ENCODE assay signal across 16 cellular contexts in the genomic region with DNA sequence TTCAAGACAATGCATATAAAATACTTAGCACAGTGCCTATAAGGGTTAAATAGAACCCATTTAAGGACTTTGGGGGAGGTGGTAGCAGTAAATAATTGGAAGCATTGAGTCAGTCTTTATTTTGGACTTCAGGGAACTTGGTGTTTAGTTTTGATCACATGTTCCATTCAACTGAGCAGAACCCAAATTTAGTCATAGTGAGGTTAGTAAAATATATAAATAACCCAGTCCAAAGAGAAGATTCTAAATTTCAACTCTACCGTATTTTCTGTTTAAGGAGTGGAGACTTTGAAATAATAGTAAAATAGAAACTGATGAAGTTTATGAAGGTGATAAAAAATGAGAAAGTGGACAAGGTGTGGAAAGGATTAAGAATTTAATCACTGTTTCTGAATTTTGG. TPM values are rescaled to one million over a fixed set of nuclear protein-coding genes. Genes with fewer than 3 reads are reported as not detected.
DNase-seq lines count a peak whose midpoint lies in the region; ATAC-seq, FAIRE-seq and TF ChIP-seq lines count a peak whose summit lies in the region.
"Had no signal": no experiment of that assay in that cellular context is flagged by ENCODE, and none has a peak within 500 bp of the region (broad histone marks: within the 10 kb centered on the region; RNA-seq: fewer than 3 reads in every experiment).

No MANE protein-coding gene starts in this region.

- H3K4me1 Mint-ChIP-seq in Caco-2 (ENCODE audit: low read depth, unreplicated experiment), result no peaks in the 10 kb centered on the region

- POLR2A ChIA-PET in Caco-2 (lab: Charles Lee), result no interaction called here

- intact Hi-C loops in Caco-2 (cut with micrococcal nuclease; ENCODE audit: unreplicated experiment) (no loop called here), mucosa of descending colon (cut with DNase I, micrococcal nuclease) (no loop called here)

- no peak for TF ChIP-seq POLR2A in GM12892 (IDR thresholded peaks at IDR 0.05; ENCODE audit: low read depth, low read length)

- H3K36me3 Mint-ChIP-seq in Caco-2 (ENCODE audit: insufficient read depth, unreplicated experiment), result peaks cover 6% of the 10 kb centered on the region

- no peak for TF ChIP-seq CTCF in GM20000 (IDR thresholded peaks at IDR 0.05; ENCODE audit: extremely low read depth, missing control alignments)
- TF ChIP-seq CTCF in fibroblast of mammary gland (conservative IDR thresholded peaks at IDR 0.05; ENCODE audit: control insufficient read depth, insufficient read depth, low read depth, low read length), result no peak
- no peak for TF ChIP-seq CTCF in Caco-2 (IDR thresholded peaks at IDR 0.05; ENCODE audit: insufficient read depth in 1 of 2, low read depth in 1 of 2, low read length in 1 of 2, severe bottlenecking in 1 of 2, unreplicated experiment in 1 of 2)
- TF ChIP-seq CTCF in mucosa of descending colon (IDR thresholded peaks at IDR 0.05), result no peak

- H3K9me3 Mint-ChIP-seq in Caco-2 (ENCODE audit: unreplicated experiment), result no peaks in the 10 kb centered on the region

- H3K27me3 Mint-ChIP-seq in Caco-2 (ENCODE audit: insufficient read depth, unreplicated experiment), result no peaks in the 10 kb centered on the region

- BruUV-seq in Caco-2 (replicated peaks; lab: Mats Ljungman, UMichigan), result no TSS peak

- H3K27ac Mint-ChIP-seq in Caco-2 (ENCODE audit: unreplicated experiment), result no peak overlapping the region

- DNase-seq in GM12892 (ENCODE audit: insufficient read length), result no peak
- peak; percentile 39 for DNase-seq in GM20000 (ENCODE audit: low spot score)
- peak; percentile 18 for DNase-seq in fibroblast of mammary gland (ENCODE audit: low read depth)
- DNase-seq in Caco-2, result no peak
- DNase-seq in mucosa of descending colon, result no peak
- no peak for DNase-seq in NCI-H524 (lab: John Stamatoyannopoulos, UW)
- no peak for DNase-seq in A172 (ENCODE audit: low spot score)
- DNase-seq: activated CD4-positive, CD25-positive, alpha-beta regulatory T cell treated with anti-CD3 and anti-CD28 coated beads, Interleukin-2, amount 50 U/mL, for 72 hours; activated T-cell treated with anti-CD3 and anti-CD28 coated beads, Interleukin-2, amount 50 U/mL, for 48 hours; kidney; NCI-H748 treated with DMSO at 0.1 percent for 48 hours; retina; stimulated activated CD4-positive, alpha-beta T cell treated with anti-CD3 and anti-CD28 coated beads, Interleukin-4, amount 100 ng/mL, for 1 hour; stimulated activated naive CD4-positive, alpha-beta T cell had no signal

- peak; percentile 46 for ATAC-seq in HG03108 (IDR thresholded peaks at IDR 0.05; ENCODE audit: unreplicated experiment)
- no peak for ATAC-seq in mucosa of descending colon

- CTCF ChIA-PET in Caco-2 (lab: Charles Lee), result no interaction called here

- H3K4me3 ChIP-seq in fibroblast of mammary gland (ENCODE audit: control insufficient read depth, low read depth, low read length) (no peak overlapping the region), Caco-2 (ENCODE audit: low read depth, low read length) (no peak overlapping the region), mucosa of descending colon (no peak overlapping the region)

- FAIRE-seq in GM12892 (lab: Jason Lieb, UNC), result peak; percentile 30
- FAIRE-seq: astrocyte had no signal

- no peak overlapping the region for H3K4me3 Mint-ChIP-seq in Caco-2 (ENCODE audit: unreplicated experiment)

- no peaks in the 10 kb centered on the region for H3K9me3 ChIP-seq in Caco-2
- no peaks in the 10 kb centered on the region for H3K9me3 ChIP-seq in mucosa of descending colon

- no peaks in the 10 kb centered on the region for H3K27me3 ChIP-seq in Caco-2 (replicated peaks; ENCODE audit: control insufficient read depth, insufficient read depth, low read length)

- H3K4me1 ChIP-seq in Caco-2 (no peaks in the 10 kb centered on the region), mucosa of descending colon (ENCODE audit: low read depth) (no peaks in the 10 kb centered on the region)

- H3K36me3 ChIP-seq in Caco-2 (ENCODE audit: control insufficient read depth, insufficient read depth, low read length) (no peaks in the 10 kb centered on the region), mucosa of descending colon (ENCODE audit: low read depth) (no peaks in the 10 kb centered on the region)

RNA-seq across cellular contexts. Expression of a gene that starts 19.7 kb away (rescaled TPM):
- polyA plus RNA-seq in GM12892 (2012; ENCODE audit: missing spikeins), result 47.1 TPM
- total RNA-seq in Caco-2 (2022), result 43.7 and 43.9 TPM in 2 replicates
- 10 to 100 TPM; 10.5 to 45.3 (median 17.8) TPM for total RNA-seq in mucosa of descending colon
- 92.5 and 97.5 TPM in 2 replicates for total RNA-seq in A172 (2014; rRNA removed; shearing (Covaris generic))

Comparison
In these comparisons a context has a peak if more than half of its experiments do, and no peak if none do; other contexts are left out.
1. DNase-seq: peak in GM20000 (single experiment) and fibroblast of mammary gland (single experiment); none in GM12892 (single experiment), Caco-2 (0 of 2), mucosa of descending colon (0 of 3), NCI-H524 (0 of 2) and A172 (single experiment).